8 cellular contexts compared by ENCODE assay signal in the genomic region with DNA sequence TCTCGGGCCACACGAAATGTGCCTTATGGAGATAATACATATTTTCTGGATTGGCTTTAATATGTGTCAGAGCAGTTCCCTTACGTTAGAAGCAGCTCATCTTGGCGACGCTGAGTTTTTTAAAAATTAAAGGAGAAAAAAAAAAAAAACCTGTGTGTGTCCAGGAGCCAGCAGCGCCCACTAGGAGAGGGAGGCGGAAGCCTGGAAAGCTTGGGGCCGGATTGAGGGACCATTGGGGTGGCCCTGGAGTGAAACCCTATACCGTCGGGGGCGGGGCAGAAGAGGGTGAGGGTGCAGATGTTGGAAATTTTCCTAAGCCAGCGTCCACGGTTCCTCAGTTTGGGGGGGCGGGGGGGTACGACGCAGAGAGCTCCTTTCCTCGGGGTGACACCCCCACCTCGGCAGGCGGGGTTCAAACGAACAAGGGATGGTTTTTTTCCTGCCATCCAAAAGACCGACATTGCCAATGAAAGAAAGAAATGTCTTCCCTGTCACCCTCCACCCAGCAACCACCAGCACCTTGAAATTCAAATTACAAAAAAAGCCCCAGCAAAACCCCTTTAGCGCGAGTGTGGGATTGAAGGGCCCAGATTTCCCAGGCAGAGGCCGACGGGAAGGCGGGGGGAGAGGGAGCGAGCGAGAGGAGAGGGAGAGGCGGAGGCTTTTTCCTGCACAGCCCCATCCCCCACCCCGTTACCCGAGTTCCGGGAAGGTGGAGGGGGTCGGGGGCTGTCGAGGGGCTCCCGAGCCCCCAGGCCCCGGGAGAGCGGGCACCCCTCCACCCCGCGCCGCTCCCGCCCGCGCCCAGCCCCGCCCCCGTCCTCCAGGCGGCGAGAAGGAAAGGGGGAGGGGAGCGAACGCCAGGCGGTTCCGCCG. TPM values are rescaled to one million over a fixed set of nuclear protein-coding genes. Genes with fewer than 3 reads are reported as not detected.
DNase-seq lines count a peak whose midpoint lies in the region; ATAC-seq, FAIRE-seq and TF ChIP-seq lines count a peak whose summit lies in the region.

No MANE protein-coding gene starts in this region.

- ATAC-seq in T-helper 17 cell (no peak), GM21390 (IDR thresholded peaks at IDR 0.05; ENCODE audit: unreplicated experiment) (no peak), GM21528 (IDR thresholded peaks at IDR 0.05; ENCODE audit: low FRiP score, unreplicated experiment) (no peak)

- H3K36me3 Mint-ChIP-seq in T-helper 17 cell (ENCODE audit: low read depth): no peaks in the 10 kb centered on the region

- H3K27ac ChIP-seq in KMS-11: no peak overlapping the region
- no peak overlapping the region for H3K27ac ChIP-seq in endothelial cell of umbilical vein (ENCODE audit: insufficient read depth, low read depth, low read length)
- H3K27ac ChIP-seq in mesodermal cell (ENCODE audit: low read depth, low read length, severe bottlenecking): peak overlapping the region; percentile 90
- peak overlapping the region; percentile 93 for H3K27ac ChIP-seq in tibial artery

- no peaks in the 10 kb centered on the region for H3K9me3 ChIP-seq in T-helper 17 cell (ENCODE audit: control insufficient read depth, low read length, poor library complexity, severe bottlenecking)
- no peaks in the 10 kb centered on the region for H3K9me3 ChIP-seq in endothelial cell of umbilical vein (replicated peaks; ENCODE audit: control insufficient read depth, insufficient read depth, low read length)
- H3K9me3 ChIP-seq in mesodermal cell (ENCODE audit: control insufficient read depth, low read length): no peaks in the 10 kb centered on the region
- no peaks in the 10 kb centered on the region for H3K9me3 ChIP-seq in tibial artery

- dilution Hi-C loops in endothelial cell of umbilical vein (cut with MboI; ENCODE audit: extremely low pct_ligation_motif_present, low sequenced_read_pairs): no loop called here

- peak overlapping the region; percentile 71 for H2AFZ ChIP-seq in KMS-11 (ENCODE audit: low read depth)
- peak overlapping the region; percentile 95 for H2AFZ ChIP-seq in endothelial cell of umbilical vein (ENCODE audit: low read depth, low read length)

- POLR2A ChIA-PET in endothelial cell of umbilical vein (lab: Charles Lee): no interaction called here

- FAIRE-seq in endothelial cell of umbilical vein (lab: Jason Lieb, UNC): no peak

- H3K4me2 ChIP-seq in KMS-11: peak overlapping the region; percentile 66
- peak overlapping the region; percentile 92 for H3K4me2 ChIP-seq in endothelial cell of umbilical vein (ENCODE audit: insufficient read depth, low read length)

- H3K4me3 Mint-ChIP-seq in T-helper 17 cell: peak overlapping the region; percentile 85

- no peaks in the 10 kb centered on the region for H3K27me3 Mint-ChIP-seq in T-helper 17 cell

- no peak for TF ChIP-seq POLR2A in endothelial cell of umbilical vein (IDR thresholded peaks at IDR 0.05; ENCODE audit: low read depth, low read length)

- H3K4me3 ChIP-seq in KMS-11 (IDR thresholded peaks at IDR 0.05; ENCODE audit: insufficient read depth, low read depth, low read length): no peak overlapping the region
- peak overlapping the region; percentile 68 to 88 (median 85) for H3K4me3 ChIP-seq in endothelial cell of umbilical vein (replicated peaks in 1 of 3; ENCODE audit: insufficient read depth in 1 of 3, low read depth in 1 of 3, low read length in 3 of 3)
- H3K4me3 ChIP-seq in mesodermal cell (ENCODE audit: extremely low read depth, insufficient read depth, low read length, poor library complexity, severe bottlenecking): peak overlapping the region; percentile 67
- H3K4me3 ChIP-seq in tibial artery: peak overlapping the region; percentile 91 to 92

- H3K27me3 ChIP-seq in KMS-11 (ENCODE audit: insufficient read depth, low read depth) (no peaks in the 10 kb centered on the region), endothelial cell of umbilical vein (ENCODE audit: control insufficient read depth in 2 of 2, insufficient read depth in 2 of 2, low read length in 2 of 2) (peaks cover 0 to 10% of the 10 kb centered on the region in 2 experiments), tibial artery (no peaks in the 10 kb centered on the region)

- H3K36me3 ChIP-seq in KMS-11 (ENCODE audit: insufficient read depth): no peaks in the 10 kb centered on the region
- H3K36me3 ChIP-seq in endothelial cell of umbilical vein (ENCODE audit: control insufficient read depth in 2 of 2, extremely low read depth in 1 of 2, insufficient read depth in 2 of 2, low read length in 2 of 2): no peaks in the 10 kb centered on the region
- no peaks in the 10 kb centered on the region for H3K36me3 ChIP-seq in mesodermal cell (ENCODE audit: control insufficient read depth, insufficient read depth, low read length)
- H3K36me3 ChIP-seq in tibial artery: no peaks in the 10 kb centered on the region

- intact Hi-C loops in endothelial cell of umbilical vein (cut with micrococcal nuclease) (loop anchor here (2.0 kb wide), 1 partner anchor 18 kb away; the partner anchor contains the start of gene OCRL), tibial artery (cut with DNase I; ENCODE audit: low total_unique reads) (no loop called here)

- TF ChIP-seq CTCF in KMS-11 (conservative IDR thresholded peaks at IDR 0.05; ENCODE audit: low read depth, low read length): no peak
- no peak for TF ChIP-seq CTCF in endothelial cell of umbilical vein (IDR thresholded peaks at IDR 0.05; ENCODE audit: extremely low read depth in 1 of 2, insufficient read depth in 1 of 2, low read depth in 1 of 2, low read length in 2 of 2)
- no peak for TF ChIP-seq CTCF in tibial artery (IDR thresholded peaks at IDR 0.05)

- H3K4me1 Mint-ChIP-seq in T-helper 17 cell: peaks cover 7% of the 10 kb centered on the region

- peak overlapping the region; percentile 35; the same call in 1 of the 2 replicates for H3K9ac ChIP-seq in KMS-11
- H3K9ac ChIP-seq in endothelial cell of umbilical vein (replicated peaks; ENCODE audit: extremely low read depth, insufficient read depth, low read length): peak overlapping the region; percentile 69

- no peaks in the 10 kb centered on the region for H3K9me1 ChIP-seq in endothelial cell of umbilical vein (replicated peaks; ENCODE audit: control insufficient read depth, extremely low read depth, insufficient read depth, low read length)

- H3K79me2 ChIP-seq in KMS-11 (ENCODE audit: insufficient read depth, low read depth) (no peaks in the 10 kb centered on the region), endothelial cell of umbilical vein (ENCODE audit: control insufficient read depth, insufficient read depth, low read length) (peaks cover 5% of the 10 kb centered on the region)

- H3K4me1 ChIP-seq in KMS-11 (ENCODE audit: low read depth, poor library complexity, severe bottlenecking) (peaks cover 32% of the 10 kb centered on the region), endothelial cell of umbilical vein (ENCODE audit: control insufficient read depth, extremely low read depth, insufficient read depth, low read length) (peaks cover 5% of the 10 kb centered on the region), mesodermal cell (ENCODE audit: control insufficient read depth, insufficient read depth, low read length, poor library complexity, severe bottlenecking) (no peaks in the 10 kb centered on the region), tibial artery (peaks cover 0 to 13% (median 0%) of the 10 kb centered on the region in 4 donors)

- DNase-seq in DMS79 (lab: John Stamatoyannopoulos, UW): peak; percentile 17
- no peak for DNase-seq in T-helper 17 cell
- peak; percentile 42 for DNase-seq in endothelial cell of umbilical vein (ENCODE audit: low read depth, low spot score)
- DNase-seq in tibial artery: peak; percentile 28 to 73

- CTCF ChIA-PET in endothelial cell of umbilical vein (lab: Charles Lee): interaction anchor here (0.8 to 1.3 kb wide), 2 partner anchors 9 to 19 kb away, joined by 3 to 4 read pairs; no protein-coding TSS in a partner anchor

- 0 to 3% methylated on average over 9 of the region's 52 CpGs for WGBS in mesodermal cell (ENCODE audit: insufficient coverage in 2 of 2), 2 experiments

- no peaks in the 10 kb centered on the region for H4K20me1 ChIP-seq in KMS-11 (ENCODE audit: insufficient read depth)
- no peaks in the 10 kb centered on the region for H4K20me1 ChIP-seq in endothelial cell of umbilical vein (replicated peaks; ENCODE audit: control insufficient read depth, extremely low read depth, insufficient read depth, low read length)

- no peak overlapping the region for H3K27ac Mint-ChIP-seq in T-helper 17 cell

- BruUV-seq in endothelial cell of umbilical vein (replicated peaks; lab: Mats Ljungman, UMichigan): no TSS peak

TF ChIP-seq in endothelial cell of umbilical vein, 7 proteins besides CTCF, POLR2A, EP300 and RAD21 (continues in another document):
- TF ChIP-seq FOS (IDR thresholded peaks at IDR 0.05; ENCODE audit: borderline replicate concordance, insufficient read depth, low read length) (no peak), MAX (IDR thresholded peaks at IDR 0.05; ENCODE audit: insufficient read depth, insufficient read length) (no peak), POLR2AphosphoS5 (IDR thresholded peaks at IDR 0.05; ENCODE audit: insufficient read depth, low read depth, low read length) (no peak)

RNA-seq across cellular contexts. Expression of gene SMARCA1, which starts 0.9 kb away (rescaled TPM):
- total RNA-seq in T-helper 17 cell (under 1 TPM in 1 of 2 donors, not detected in 1; 0.07 TPM), endothelial cell of umbilical vein (29.3 and 29.7 TPM in 2 replicates)
- polyA plus RNA-seq in endothelial cell of umbilical vein: 5.5 and 8.3 TPM in 2 replicates
- 9.7 and 10.6 TPM in 2 replicates for polyA plus RNA-seq in endothelial cell of umbilical vein (2011; cell fraction: cytosol; rRNA removed)
- polyA plus RNA-seq in endothelial cell of umbilical vein (2011; cell fraction: nucleus; rRNA removed): 12.6 and 16.4 TPM in 2 replicates
- polyA plus RNA-seq in endothelial cell of umbilical vein (2012): 22.5 and 26.5 TPM in 2 replicates
- 13.4 and 16.8 TPM in 2 replicates for polyA minus RNA-seq in endothelial cell of umbilical vein
- 0.20 TPM for polyA minus RNA-seq in endothelial cell of umbilical vein (2011; cell fraction: cytosol; rRNA and poly(A)+ RNA removed)
- polyA minus RNA-seq in endothelial cell of umbilical vein (2011; cell fraction: nucleus; rRNA and poly(A)+ RNA removed): 27.8 and 31.6 TPM in 2 replicates
- 93.3 TPM for polyA plus RNA-seq in mesodermal cell (2013, experiment 1 of 2)
- 108 TPM for polyA plus RNA-seq in mesodermal cell (2013, experiment 2 of 2)

RNA-seq across cellular contexts. Expression of gene OCRL, which starts 17.6 kb away (rescaled TPM):
- total RNA-seq in T-helper 17 cell (1 to 10 TPM; 2.1 to 2.9 TPM), endothelial cell of umbilical vein (19.7 and 20.9 TPM in 2 replicates)
- polyA plus RNA-seq in endothelial cell of umbilical vein: 14.2 and 14.6 TPM in 2 replicates
- polyA plus RNA-seq in endothelial cell of umbilical vein (2011; cell fraction: cytosol; rRNA removed): 13.2 and 14.7 TPM in 2 replicates
- 34.1 and 38.6 TPM in 2 replicates for polyA plus RNA-seq in endothelial cell of umbilical vein (2011; cell fraction: nucleus; rRNA removed)
- polyA plus RNA-seq in endothelial cell of umbilical vein (2012): 22.8 and 23.3 TPM in 2 replicates
- 27.8 and 30.0 TPM in 2 replicates for polyA minus RNA-seq in endothelial cell of umbilical vein
- 8.1 TPM for polyA minus RNA-seq in endothelial cell of umbilical vein (2011; cell fraction: cytosol; rRNA and poly(A)+ RNA removed)
- 15.2 and 17.6 TPM in 2 replicates for polyA minus RNA-seq in endothelial cell of umbilical vein (2011; cell fraction: nucleus; rRNA and poly(A)+ RNA removed)
- polyA plus RNA-seq in mesodermal cell (2013, experiment 1 of 2): 30.4 TPM
- polyA plus RNA-seq in mesodermal cell (2013, experiment 2 of 2): 30.5 TPM

Comparison
In these comparisons a context has a peak if more than half of its experiments do, and no peak if none do; other contexts are left out.
1. DNase-seq: peak in DMS79 (single experiment), endothelial cell of umbilical vein (single experiment) and tibial artery (2 of 2); none in T-helper 17 cell (0 of 3).
2. H3K27ac ChIP-seq: peak in mesodermal cell (single experiment) and tibial artery (2 of 2); none in KMS-11 (single experiment) and endothelial cell of umbilical vein (single experiment).
3. RNA of gene SMARCA1, which starts 0.9 kb away (total RNA-seq): 29.3 to 29.7 TPM in endothelial cell of umbilical vein; 0.07 TPM in T-helper 17 cell; every median in the first group is over 10 times any median in the second.